ENCODE assay signal across 8 cellular contexts in the genomic region with DNA sequence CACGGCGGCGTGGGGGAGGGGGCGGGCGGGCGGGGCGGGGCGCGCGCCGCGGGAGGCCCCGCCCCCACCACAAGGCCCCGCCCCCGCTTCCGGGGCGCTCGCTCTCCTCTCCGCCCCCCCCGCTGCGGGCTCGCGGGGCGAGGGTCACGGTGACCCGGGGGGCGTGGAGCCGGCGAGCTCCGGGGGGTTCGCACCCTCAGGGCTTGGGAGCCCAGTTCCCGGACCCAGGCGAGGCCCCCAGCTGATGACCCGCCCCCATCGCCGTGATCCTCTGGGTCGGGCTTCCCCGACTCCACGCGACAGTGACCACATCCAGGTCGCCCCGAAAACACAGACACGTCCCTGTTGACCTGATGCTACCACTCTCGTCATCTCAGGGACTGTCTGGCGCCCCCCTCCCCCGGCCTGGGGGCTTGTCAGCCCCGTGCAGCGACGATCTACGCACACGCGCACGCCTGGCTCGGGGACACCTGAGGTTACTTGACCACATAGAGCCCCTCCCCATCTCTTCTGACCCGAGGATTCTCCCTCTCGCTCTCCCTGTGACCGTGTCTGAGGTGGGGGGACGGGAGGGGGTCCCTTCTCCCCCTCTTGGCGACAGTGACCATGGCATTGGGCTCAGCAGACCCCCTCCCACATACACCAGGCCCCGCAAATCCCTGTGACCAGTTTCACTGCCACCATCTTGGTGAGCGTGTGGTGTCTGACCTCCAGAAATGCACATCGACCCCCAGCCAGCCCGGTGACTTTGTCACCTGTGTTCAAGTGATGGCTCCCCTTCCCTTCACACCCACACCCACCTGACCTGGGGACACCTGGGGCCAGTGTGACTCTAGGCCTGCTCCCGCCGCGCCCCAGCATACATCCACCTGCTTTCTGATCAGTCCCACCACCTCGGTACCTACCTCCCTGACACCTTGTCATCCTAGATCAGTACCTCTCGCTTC. TPM values are rescaled to one million over a fixed set of nuclear protein-coding genes. Genes with fewer than 3 reads are reported as not detected.
A peak's percentile ranks its signal among the peaks of the same experiment; 100 is the strongest.
DNase-seq lines count a peak whose midpoint lies in the region; ATAC-seq, FAIRE-seq and TF ChIP-seq lines count a peak whose summit lies in the region.

No MANE protein-coding gene starts in this region.

- peaks cover 51% of the 10 kb centered on the region for H3K36me3 Mint-ChIP-seq in dendritic cell treated with granulocyte-macrophage colony-stimulating factor and Interleukin-4, amounts not matched to agents 40 ng/mL and 50 ng/mL, for 4 days (ENCODE audit: low read depth)

- no peak overlapping the region for H3K23ac ChIP-seq in mesendoderm (ENCODE audit: low read length)

- peaks cover 15% of the 10 kb centered on the region for H3K27me3 Mint-ChIP-seq in dendritic cell treated with granulocyte-macrophage colony-stimulating factor and Interleukin-4, amounts not matched to agents 40 ng/mL and 50 ng/mL, for 4 days

- peaks cover 13% of the 10 kb centered on the region for H3K4me1 ChIP-seq in A673 (ENCODE audit: insufficient read depth, low read length, poor library complexity, severe bottlenecking)
- H3K4me1 ChIP-seq in mesendoderm (ENCODE audit: control insufficient read depth, low read depth, low read length): peaks cover 6% of the 10 kb centered on the region
- H3K4me1 ChIP-seq in tibial artery: peaks cover 0 to 49% (median 35%) of the 10 kb centered on the region in 4 donors

- H2BK120ac ChIP-seq in mesendoderm (ENCODE audit: low read depth, low read length): no peak overlapping the region

- H2BK15ac ChIP-seq in mesendoderm (replicated peaks; ENCODE audit: low read depth): no peak overlapping the region

- no peak overlapping the region for H4K5ac ChIP-seq in mesendoderm (ENCODE audit: low read length)

- CTCF ChIA-PET in A673 (lab: Charles Lee): interaction anchor here (0.9 to 1.0 kb wide), 2 partner anchors 16 to 35 kb away, joined by 3 to 5 read pairs; a partner anchor contains a TSS

- no TSS peak for BruUV-seq in A673 (replicated peaks; lab: Mats Ljungman, UMichigan)

- no peak overlapping the region for H3K4ac ChIP-seq in mesendoderm (ENCODE audit: low read depth, low read length)

- POLR2A ChIA-PET in A673 (lab: Charles Lee; ENCODE audit: low non-redundant PET): interaction anchor here (0.6 kb wide), 1 partner anchor 17 kb away, joined by 4 read pairs; no protein-coding TSS in a partner anchor

- H2BK5ac ChIP-seq in mesendoderm (ENCODE audit: low read length): no peak overlapping the region

- no peak overlapping the region for H3K18ac ChIP-seq in mesendoderm (ENCODE audit: low read length)

- H3K27ac Mint-ChIP-seq in dendritic cell treated with granulocyte-macrophage colony-stimulating factor and Interleukin-4, amounts not matched to agents 40 ng/mL and 50 ng/mL, for 4 days: peak overlapping the region; percentile 86

- peaks cover 11% of the 10 kb centered on the region for H3K79me2 ChIP-seq in mesendoderm (ENCODE audit: control insufficient read depth, insufficient read depth, low read length)

- H3K27ac ChIP-seq in A673 (ENCODE audit: low read depth, low read length, poor library complexity, severe bottlenecking) (peak overlapping the region; percentile 77), mesendoderm (ENCODE audit: low read depth, low read length) (no peak overlapping the region), tibial artery (peak overlapping the region; percentile 68 to 84)

- no CpG with 5 or more reads among the region's 68 CpGs for WGBS in mesendoderm (ENCODE audit: extremely low coverage, insufficient coverage, low lambda C conversion rate)

- no peak for FAIRE-seq in GM18507 (lab: Jason Lieb, UNC)

- peaks cover 16% of the 10 kb centered on the region for H3K79me1 ChIP-seq in mesendoderm (ENCODE audit: low read length)

- no peaks in the 10 kb centered on the region for H3K9me3 Mint-ChIP-seq in dendritic cell treated with granulocyte-macrophage colony-stimulating factor and Interleukin-4, amounts not matched to agents 40 ng/mL and 50 ng/mL, for 4 days

- H3K9me3 ChIP-seq in A673 (ENCODE audit: low read depth, low read length, poor library complexity, severe bottlenecking) (no peaks in the 10 kb centered on the region), tibial artery (no peaks in the 10 kb centered on the region)

- H3K36me3 ChIP-seq in A673 (ENCODE audit: insufficient read depth, low read length, poor library complexity, severe bottlenecking): peaks cover 8% of the 10 kb centered on the region
- no peaks in the 10 kb centered on the region for H3K36me3 ChIP-seq in mesendoderm (ENCODE audit: control insufficient read depth, insufficient read depth, low read length)
- peaks cover 6 to 25% (median 23%) of the 10 kb centered on the region in 3 donors for H3K36me3 ChIP-seq in tibial artery

- peak overlapping the region; percentile 14 for H2AK5ac ChIP-seq in mesendoderm (ENCODE audit: low read length)

- H3K4me1 Mint-ChIP-seq in dendritic cell treated with granulocyte-macrophage colony-stimulating factor and Interleukin-4, amounts not matched to agents 40 ng/mL and 50 ng/mL, for 4 days (ENCODE audit: low read depth): peaks cover 45% of the 10 kb centered on the region

- peak overlapping the region; percentile 86 for H3K4me3 Mint-ChIP-seq in dendritic cell treated with granulocyte-macrophage colony-stimulating factor and Interleukin-4, amounts not matched to agents 40 ng/mL and 50 ng/mL, for 4 days

- peak overlapping the region; percentile 93 for H3K56ac ChIP-seq in mesendoderm (ENCODE audit: low read length)

- peak; percentile 21 for ATAC-seq in HG02981 (IDR thresholded peaks at IDR 0.05; ENCODE audit: unreplicated experiment)

- H3K4me2 ChIP-seq in mesendoderm (ENCODE audit: low read length): peak overlapping the region; percentile 78

- intact Hi-C loops in A673 (cut with micrococcal nuclease; ENCODE audit: unreplicated experiment) (no loop called here), tibial artery (cut with DNase I; ENCODE audit: low total_unique reads) (loop anchor here (5.0 kb wide), 1 partner anchor 52 kb away; no protein-coding TSS in a partner anchor)
- intact Hi-C loops in dendritic cell treated with granulocyte-macrophage colony-stimulating factor and Interleukin-4, amounts not matched to agents 40 ng/mL and 50 ng/mL, for 4 days (cut with micrococcal nuclease): no loop called here

- no peak for DNase-seq in A673 (ENCODE audit: low spot score)
- peak; percentile 47 for DNase-seq in GM18507 (ENCODE audit: extremely low spot score, insufficient read length, low read depth)
- peak; percentile 65 to 77 (median 70) for DNase-seq in T-helper 1 cell
- peak; percentile 46 for DNase-seq in mesendoderm
- peak; percentile 42 to 81 for DNase-seq in tibial artery
- DNase-seq in NK-92 (lab: John Stamatoyannopoulos, UW; ENCODE audit: unreplicated experiment): no peak

- H4K8ac ChIP-seq in mesendoderm (ENCODE audit: low read depth, low read length): no peak overlapping the region

- H3K4me3 ChIP-seq in A673 (ENCODE audit: low read depth, low read length, poor library complexity, severe bottlenecking) (peak overlapping the region; percentile 92), mesendoderm (ENCODE audit: low read length) (peak overlapping the region; percentile 73), tibial artery (peak overlapping the region; percentile 76 to 79)

- no peak for TF ChIP-seq CTCF in A673 (conservative IDR thresholded peaks at IDR 0.05; ENCODE audit: low read depth, low read length)
- TF ChIP-seq CTCF in tibial artery (IDR thresholded peaks at IDR 0.05): no peak

- peak overlapping the region; percentile 90 for H3K9ac ChIP-seq in mesendoderm (ENCODE audit: low read length)

- H3K27me3 ChIP-seq in A673 (replicated peaks; ENCODE audit: insufficient read depth, low read depth, low read length, poor library complexity) (no peaks in the 10 kb centered on the region), mesendoderm (ENCODE audit: insufficient read depth, low read length, poor library complexity) (no peaks in the 10 kb centered on the region), tibial artery (peaks cover 0 to 11% of the 10 kb centered on the region in 2 donors)

RNA-seq across cellular contexts. Expression of a gene that starts 0.7 kb away (rescaled TPM):
- 46.1 and 46.7 TPM in 2 replicates for total RNA-seq in A673 (2021)
- polyA plus RNA-seq in mesendoderm (2013, experiment 1 of 2): 27.9 TPM
- polyA plus RNA-seq in mesendoderm (2013, experiment 2 of 2): 27.3 TPM

RNA-seq across cellular contexts. Expression of a gene that starts 10.3 kb away (rescaled TPM):
- total RNA-seq in A673 (2021): 1.4 and 1.6 TPM in 2 replicates
- 0.69 TPM for polyA plus RNA-seq in mesendoderm (2013, experiment 1 of 2)
- 0.69 TPM for polyA plus RNA-seq in mesendoderm (2013, experiment 2 of 2)

RNA-seq across cellular contexts. Expression of a gene that starts 15.8 kb away (rescaled TPM):
- 30.2 and 34.4 TPM in 2 replicates for total RNA-seq in A673 (2021)
- 19.2 TPM for polyA plus RNA-seq in mesendoderm (2013, experiment 1 of 2)
- 18.9 TPM for polyA plus RNA-seq in mesendoderm (2013, experiment 2 of 2)

RNA-seq across cellular contexts. Expression of a gene that starts 16.0 kb away (rescaled TPM):
- total RNA-seq in A673 (2021): 0.77 and 0.79 TPM in 2 replicates
- 0.88 TPM for polyA plus RNA-seq in mesendoderm (2013, experiment 1 of 2)
- polyA plus RNA-seq in mesendoderm (2013, experiment 2 of 2): 1.0 TPM

RNA-seq across cellular contexts. Expression of a gene that starts 21.6 kb away (rescaled TPM):
- 71.7 and 85.5 TPM in 2 replicates for total RNA-seq in A673 (2021)
- polyA plus RNA-seq in mesendoderm (2013, experiment 1 of 2): 46.4 TPM
- polyA plus RNA-seq in mesendoderm (2013, experiment 2 of 2): 47.0 TPM

Comparison
In these comparisons a context has a peak if more than half of its experiments do, and no peak if none do; other contexts are left out.
1. DNase-seq: peak in GM18507 (single experiment), T-helper 1 cell (5 of 5), mesendoderm (single experiment) and tibial artery (2 of 2); none in A673 (single experiment) and NK-92 (single experiment).
2. Peak in every context shown above with its lines, with median percentiles within 50 percentile points of each other: H3K4me3 ChIP-seq.